11 cellular contexts compared by ENCODE assay signal in the genomic region with DNA sequence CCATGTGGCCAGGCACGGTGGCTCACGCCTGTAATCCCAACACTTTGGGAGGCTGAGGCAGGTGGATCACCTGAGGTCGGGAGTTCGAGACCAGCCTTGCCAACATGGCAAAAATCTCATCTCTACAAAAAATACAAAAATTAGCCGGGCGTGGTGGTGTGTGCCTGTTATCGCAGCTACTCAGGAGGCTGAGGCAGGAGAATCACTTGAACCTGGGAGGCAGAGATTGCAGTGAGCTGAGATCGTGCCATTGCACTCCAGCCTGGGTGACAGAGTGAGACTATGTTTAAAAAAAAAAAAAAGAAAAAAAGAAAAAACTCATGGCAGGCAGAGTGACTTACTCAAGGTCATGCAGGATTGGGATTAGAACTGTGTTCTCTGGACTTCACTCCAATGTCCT. TPM values are rescaled to one million over a fixed set of nuclear protein-coding genes. Genes with fewer than 3 reads are reported as not detected.
DNase-seq lines count a peak whose midpoint lies in the region; ATAC-seq, FAIRE-seq and TF ChIP-seq lines count a peak whose summit lies in the region.
"Not testable (repeated sequence)": the region's sequence is repeated elsewhere in the genome, so short reads cannot be mapped to it uniquely, and the experiment has no call there.
"Had no signal": no experiment of that assay in that cellular context is flagged by ENCODE, and none has a peak within 500 bp of the region (broad histone marks: within the 10 kb centered on the region; RNA-seq: fewer than 3 reads in every experiment).

No MANE protein-coding gene starts in this region.

- not testable (repeated sequence) for TF ChIP-seq CTCF in NB4 (IDR thresholded peaks at IDR 0.05; ENCODE audit: low read depth, low read length); VCaP (conservative IDR thresholded peaks at IDR 0.05); K562 (IDR thresholded peaks at IDR 0.05 in 2 of 3, conservative IDR thresholded peaks at IDR 0.05 in 1 of 3; ENCODE audit: insufficient read depth in 2 of 3, low read depth in 1 of 3, low read length in 3 of 3); heart right ventricle (IDR thresholded peaks at IDR 0.05)

- H2AFZ ChIP-seq in K562 (ENCODE audit: low read depth, low read length) = not testable (repeated sequence)

- intact Hi-C loops in K562 (cut with micrococcal nuclease) = not testable (repeated sequence)
- intact Hi-C loops in heart right ventricle (cut with DNase I) = loop anchor here in 5 of 10 donors (5.0 to 10.0 kb wide), 3 partner anchors 42 to 49 kb away; a partner anchor contains a TSS
- intact Hi-C loops in naive thymus-derived CD4-positive, alpha-beta T cell (cut with micrococcal nuclease) = loop anchor here in 1 of 2 donors (2.0 to 10.0 kb wide), 2 partner anchors 41 to 229 kb away; a partner anchor contains a TSS

- FAIRE-seq in K562 (lab: Jason Lieb, UNC) = not testable (repeated sequence)

- H3K27me3 Mint-ChIP-seq in activated T-cell treated with anti-CD3 and anti-CD28 coated beads, Interleukin-2, amount 50 U/mL, for 72 hours (ENCODE audit: low read depth); naive thymus-derived CD4-positive, alpha-beta T cell: not testable (repeated sequence)

- not testable (repeated sequence) for TF ChIP-seq POLR2A in NB4 (IDR thresholded peaks at IDR 0.05; ENCODE audit: extremely low read depth, insufficient read length); K562 (conservative IDR thresholded peaks at IDR 0.05)

- H3K4me1 ChIP-seq in K562 (replicated peaks in 1 of 2; ENCODE audit: control insufficient read depth in 2 of 2, insufficient read depth in 2 of 2, low read length in 2 of 2) (peaks cover 13 to 16% of the 10 kb centered on the region in 2 experiments; a peak in 4 of 5 replicates), heart right ventricle (peaks cover 19 to 92% (median 80%) of the 10 kb centered on the region in 9 donors)
- H3K4me1 ChIP-seq in naive thymus-derived CD4-positive, alpha-beta T cell (ENCODE audit: control insufficient read depth in 2 of 2, insufficient read depth in 2 of 2, low read length in 2 of 2) = peaks cover 10 to 38% of the 10 kb centered on the region in 2 donors

- POLR2A ChIA-PET in K562 (lab: Yijun Ruan, JAX) = interaction anchor here (0.7 to 1.4 kb wide), 7 partner anchors 12 to 138 kb away, joined by 3 to 5 read pairs (median 3); a partner anchor contains a TSS
- POLR2A ChIA-PET in naive thymus-derived CD4-positive, alpha-beta T cell (lab: Charles Lee) = interaction anchor here (1.6 kb wide), 1 partner anchor 8 kb away, joined by 3 read pairs; no protein-coding TSS in a partner anchor

- H4K20me1 ChIP-seq in K562 (replicated peaks; ENCODE audit: control insufficient read depth, insufficient read depth, low read length) = not testable (repeated sequence)

- not testable (repeated sequence) for TF ChIP-seq RAD21 in K562 (CRISPR knock-in tag; conservative IDR thresholded peaks at IDR 0.05 in 1 of 2, IDR thresholded peaks at IDR 0.05 in 1 of 2)

- CTCF ChIA-PET in K562 (lab: Yijun Ruan, JAX; ENCODE audit: low intra/inter-chr PET ratio) = not testable (repeated sequence)
- CTCF ChIA-PET in naive thymus-derived CD4-positive, alpha-beta T cell (lab: Charles Lee) = interaction anchor here (1.1 to 14.9 kb wide), 3 partner anchors 8 to 99 kb away, joined by 4 to 262 read pairs (median 6); no protein-coding TSS in a partner anchor

- 54% methylated on average over 7 of the region's 8 CpGs for WGBS in K562 (ENCODE audit: insufficient coverage, low coverage, missing lambda C conversion rate)
- 94 to 96% methylated on average over 8 of the region's 8 CpGs for WGBS in heart right ventricle, 2 donors

- TF ChIP-seq EP300 in K562 (IDR thresholded peaks at IDR 0.05; ENCODE audit: low read length) = not testable (repeated sequence)

- peak overlapping the region; percentile 55 for H3K27ac Mint-ChIP-seq in activated T-cell treated with anti-CD3 and anti-CD28 coated beads, Interleukin-2, amount 50 U/mL, for 72 hours
- H3K27ac Mint-ChIP-seq in naive thymus-derived CD4-positive, alpha-beta T cell = peak overlapping the region; percentile 38 to 94 (median 76)
- peak overlapping the region; percentile 91 for H3K27ac Mint-ChIP-seq in stimulated activated effector memory CD8-positive, alpha-beta T cell treated with anti-CD3 and anti-CD28 coated beads, Interleukin-12 subunit alpha, Interleukin-12 subunit beta, amount 100 ng/mL, for 72 hours

- H3K9me1 ChIP-seq in K562 (ENCODE audit: control insufficient read depth, insufficient read depth, low read length) = not testable (repeated sequence)

- peak overlapping the region; percentile 86; the same call in 1 of the 2 replicates for H3K27ac ChIP-seq in VCaP
- not testable (repeated sequence) for H3K27ac ChIP-seq in K562 (ENCODE audit: extremely low read depth, low read depth, low read length); naive thymus-derived CD4-positive, alpha-beta T cell (ENCODE audit: low read depth, low read length)
- peak overlapping the region in 7 of 10 donors; percentile 70 to 96 (median 94) for H3K27ac ChIP-seq in heart right ventricle

- ATAC-seq in activated T-cell treated with anti-CD3 and anti-CD28 coated beads, Interleukin-2, amount 50 U/mL, for 72 hours (replicated peaks in 1 of 2); K562; heart right ventricle; naive thymus-derived CD4-positive, alpha-beta T cell; stimulated activated effector memory CD8-positive, alpha-beta T cell treated with anti-CD3 and anti-CD28 coated beads, Interleukin-12 subunit alpha, Interleukin-12 subunit beta, amount 100 ng/mL, for 72 hours: not testable (repeated sequence)

- BruUV-seq in K562 (replicated peaks; lab: Mats Ljungman, UMichigan) = TSS peak; percentile 22

- H3K9me3 Mint-ChIP-seq in activated T-cell treated with anti-CD3 and anti-CD28 coated beads, Interleukin-2, amount 50 U/mL, for 72 hours; naive thymus-derived CD4-positive, alpha-beta T cell; stimulated activated effector memory CD8-positive, alpha-beta T cell treated with anti-CD3 and anti-CD28 coated beads, Interleukin-12 subunit alpha, Interleukin-12 subunit beta, amount 100 ng/mL, for 72 hours: not testable (repeated sequence)

- DNase-seq in NB4 (ENCODE audit: low read depth); activated T-cell treated with anti-CD3 and anti-CD28 coated beads, Interleukin-2, amount 50 U/mL, for 72 hours; K562 (ENCODE audit: extremely low read depth in 1 of 4, low spot score in 3 of 4); heart right ventricle; naive thymus-derived CD4-positive, alpha-beta T cell; stimulated activated effector memory CD8-positive, alpha-beta T cell treated with anti-CD3 and anti-CD28 coated beads, Interleukin-12 subunit alpha, Interleukin-12 subunit beta, amount 100 ng/mL, for 72 hours (ENCODE audit: low spot score in 2 of 2): not testable (repeated sequence)

- peaks cover 61% of the 10 kb centered on the region for H3K4me1 Mint-ChIP-seq in activated T-cell treated with anti-CD3 and anti-CD28 coated beads, Interleukin-2, amount 50 U/mL, for 72 hours (ENCODE audit: low read depth)
- peaks cover 31 to 73% (median 60%) of the 10 kb centered on the region in 7 donors for H3K4me1 Mint-ChIP-seq in naive thymus-derived CD4-positive, alpha-beta T cell
- H3K4me1 Mint-ChIP-seq in stimulated activated effector memory CD8-positive, alpha-beta T cell treated with anti-CD3 and anti-CD28 coated beads, Interleukin-12 subunit alpha, Interleukin-12 subunit beta, amount 100 ng/mL, for 72 hours = peaks cover 43% of the 10 kb centered on the region

- H3K4me3 ChIP-seq in NB4 (ENCODE audit: low read depth, low read length) (peak overlapping the region; percentile 88), heart right ventricle (peak overlapping the region in 5 of 10 donors; percentile 78 to 97 (median 88))
- H3K4me3 ChIP-seq in K562; naive thymus-derived CD4-positive, alpha-beta T cell (ENCODE audit: low read length): not testable (repeated sequence)

- H3K36me3 Mint-ChIP-seq in activated T-cell treated with anti-CD3 and anti-CD28 coated beads, Interleukin-2, amount 50 U/mL, for 72 hours (ENCODE audit: insufficient read depth in 2 of 2) = not testable (repeated sequence)
- peaks cover 0 to 42% (median 0%) of the 10 kb centered on the region in 5 donors for H3K36me3 Mint-ChIP-seq in naive thymus-derived CD4-positive, alpha-beta T cell
- H3K36me3 Mint-ChIP-seq in stimulated activated effector memory CD8-positive, alpha-beta T cell treated with anti-CD3 and anti-CD28 coated beads, Interleukin-12 subunit alpha, Interleukin-12 subunit beta, amount 100 ng/mL, for 72 hours = peaks cover 46% of the 10 kb centered on the region

- H3K79me2 ChIP-seq in K562 (ENCODE audit: control insufficient read depth, insufficient read depth, low read length) = not testable (repeated sequence)

- in situ Hi-C loops in K562 (cut with MboI) = not testable (repeated sequence)

- not testable (repeated sequence) for H3K36me3 ChIP-seq in K562 (ENCODE audit: control insufficient read depth, insufficient read depth, low read length); naive thymus-derived CD4-positive, alpha-beta T cell (ENCODE audit: control insufficient read depth in 2 of 3, insufficient read depth in 3 of 3, low read length in 3 of 3)
- peaks cover 0 to 51% (median 9%) of the 10 kb centered on the region in 9 donors for H3K36me3 ChIP-seq in heart right ventricle

- H3K9ac ChIP-seq in K562 (ENCODE audit: insufficient read depth in 1 of 2, low read depth in 2 of 2, low read length in 2 of 2) = not testable (repeated sequence)

- H3K27me3 ChIP-seq in K562 (ENCODE audit: control insufficient read depth in 2 of 2, insufficient read depth in 2 of 2, low read length in 2 of 2); heart right ventricle; naive thymus-derived CD4-positive, alpha-beta T cell (ENCODE audit: control insufficient read depth in 2 of 2, insufficient read depth in 2 of 2, low read length in 2 of 2): not testable (repeated sequence)

- not testable (repeated sequence) for H3K9me3 ChIP-seq in K562 (replicated peaks; ENCODE audit: control insufficient read depth, insufficient read depth, low read depth, low read length); heart right ventricle; naive thymus-derived CD4-positive, alpha-beta T cell (ENCODE audit: control insufficient read depth in 2 of 3, low read length in 3 of 3)

- peak overlapping the region; percentile 82 to 85 for H3K4me3 Mint-ChIP-seq in activated T-cell treated with anti-CD3 and anti-CD28 coated beads, Interleukin-2, amount 50 U/mL, for 72 hours
- H3K4me3 Mint-ChIP-seq in naive thymus-derived CD4-positive, alpha-beta T cell = peak overlapping the region in 7 of 10 donors; percentile 21 to 91 (median 66)
- peak overlapping the region; percentile 75 for H3K4me3 Mint-ChIP-seq in stimulated activated effector memory CD8-positive, alpha-beta T cell treated with anti-CD3 and anti-CD28 coated beads, Interleukin-12 subunit alpha, Interleukin-12 subunit beta, amount 100 ng/mL, for 72 hours

- not testable (repeated sequence) for H3K4me2 ChIP-seq in K562 (ENCODE audit: insufficient read depth, low read length)

RNA-seq across cellular contexts. Expression of a gene that starts 2.6 kb away (rescaled TPM):
- 10 to 100 TPM in 1 of 2 donors, 1 to 10 TPM in 1; 9.6 to 13.6 TPM for total RNA-seq in activated T-cell treated with anti-CD3 and anti-CD28 coated beads, Interleukin-2, amount 50 U/mL, for 72 hours
- total RNA-seq in K562 (2011; cell fraction: chromatin; rRNA removed; ENCODE audit: low replicate concordance) = 1.1 and 4.5 TPM in 2 replicates
- 1.7 and 2.3 TPM in 2 replicates for total RNA-seq in K562 (2011; cell fraction: nucleolus; rRNA removed)
- total RNA-seq in K562 (2011; cell fraction: nucleoplasm; rRNA removed) = 2.2 and 3.7 TPM in 2 replicates
- 0.36 and 1.4 TPM in 2 replicates for total RNA-seq in K562 (2014; rRNA removed)
- 0.47 and 0.77 TPM in 2 replicates for total RNA-seq in K562 (2014; rRNA removed; fragmentation: Illumina TruSeq; extraction: Trizol)
- 0.65 and 0.75 TPM in 2 replicates for total RNA-seq in K562 (2015; rRNA removed; fragmentation: Illumina TruSeq; extraction: Trizol)
- 0.65 and 0.98 TPM in 2 replicates for total RNA-seq in K562 (2021)
- polyA plus RNA-seq in K562 (2011; rRNA removed) = 0.45 and 0.60 TPM in 2 replicates
- polyA plus RNA-seq in K562 (2011; cell fraction: cytosol; rRNA removed) = 0.19 and 0.27 TPM in 2 replicates
- 0.25 and 0.78 TPM in 2 replicates for polyA plus RNA-seq in K562 (2011; cell fraction: nucleus; rRNA removed)
- polyA plus RNA-seq in K562 (2012) = 0.47 and 0.69 TPM in 2 replicates
- 0.79 and 1.1 TPM in 2 replicates for polyA plus RNA-seq in K562 (2014; fragmentation: Illumina TruSeq; extraction: Trizol)
- polyA plus RNA-seq in K562 (2014; fragmentation: Nextera tagmentation; extraction: Ambion mirVana) = under 1 TPM; 0.11 to 0.29 TPM
- polyA plus RNA-seq in K562 (2014; rRNA removed) = 0.62 and 0.78 TPM in 2 replicates
- polyA minus RNA-seq in K562 (2011; rRNA and poly(A)+ RNA removed) = 0.18 and 0.28 TPM in 2 replicates
- 0.38 TPM in 1 of 2 replicates, not detected in the other for polyA minus RNA-seq in K562 (2011; cell fraction: cytosol; rRNA and poly(A)+ RNA removed)
- 0.11 and 0.67 TPM in 2 replicates for polyA minus RNA-seq in K562 (2011; cell fraction: nucleus; rRNA and poly(A)+ RNA removed)
- 100 to 1,000 TPM in 2 of 10 donors, 10 to 100 TPM in 8; 18.5 to 121 (median 33.3) TPM for total RNA-seq in heart right ventricle
- polyA plus RNA-seq in heart right ventricle = 10 to 100 TPM; 14.6 to 33.5 TPM
- 10 to 100 TPM in 3 of 5 experiments, under 1 TPM in 2; 0.35 to 95.5 (median 11.6) TPM for total RNA-seq in naive thymus-derived CD4-positive, alpha-beta T cell
- polyA plus RNA-seq in naive thymus-derived CD4-positive, alpha-beta T cell = not detected

RNA-seq across cellular contexts. Expression of a gene that starts 16.1 kb away (rescaled TPM):
- total RNA-seq in activated T-cell treated with anti-CD3 and anti-CD28 coated beads, Interleukin-2, amount 50 U/mL, for 72 hours = under 1 TPM; 0.07 to 0.56 TPM
- total RNA-seq in K562 (2011; cell fraction: chromatin; rRNA removed; ENCODE audit: low replicate concordance) = 0.53 TPM in 1 of 2 replicates, not detected in the other
- 0.17 and 0.39 TPM in 2 replicates for total RNA-seq in K562 (2011; cell fraction: nucleolus; rRNA removed)
- 0.23 TPM in 1 of 2 replicates, not detected in the other for total RNA-seq in K562 (2011; cell fraction: nucleoplasm; rRNA removed)
- total RNA-seq in K562 (2014; rRNA removed) = 0.05 TPM in 1 of 2 replicates, not detected in the other
- total RNA-seq in K562 (2014; rRNA removed; fragmentation: Illumina TruSeq; extraction: Trizol) = not detected in 2 replicates
- not detected in 2 replicates for total RNA-seq in K562 (2015; rRNA removed; fragmentation: Illumina TruSeq; extraction: Trizol)
- total RNA-seq in K562 (2021) = not detected in 2 replicates
- polyA plus RNA-seq in K562 (2011; rRNA removed) = 0.13 TPM in 1 of 2 replicates, not detected in the other
- polyA plus RNA-seq in K562 (2011; cell fraction: cytosol; rRNA removed) = 0.03 TPM in 1 of 2 replicates, not detected in the other
- 0.17 and 0.20 TPM in 2 replicates for polyA plus RNA-seq in K562 (2011; cell fraction: nucleus; rRNA removed)
- 0.03 TPM in 1 of 2 replicates, not detected in the other for polyA plus RNA-seq in K562 (2012)
- polyA plus RNA-seq in K562 (2014; fragmentation: Illumina TruSeq; extraction: Trizol) = not detected in 2 replicates
- polyA plus RNA-seq in K562 (2014; fragmentation: Nextera tagmentation; extraction: Ambion mirVana) = not detected
- not detected in 2 replicates for polyA plus RNA-seq in K562 (2014; rRNA removed)
- polyA minus RNA-seq in K562 (2011; rRNA and poly(A)+ RNA removed) = not detected in 2 replicates
- not detected in 2 replicates for polyA minus RNA-seq in K562 (2011; cell fraction: cytosol; rRNA and poly(A)+ RNA removed)
- 0.11 and 0.13 TPM in 2 replicates for polyA minus RNA-seq in K562 (2011; cell fraction: nucleus; rRNA and poly(A)+ RNA removed)
- total RNA-seq in heart right ventricle = under 1 TPM in 2 of 10 donors, not detected in 8; 0.10 to 0.34 TPM
- polyA plus RNA-seq in heart right ventricle = under 1 TPM; 0.01 to 0.29 TPM
- under 1 TPM in 3 of 5 experiments, not detected in 2; 0.13 to 0.96 (median 0.34) TPM for total RNA-seq in naive thymus-derived CD4-positive, alpha-beta T cell
- polyA plus RNA-seq in naive thymus-derived CD4-positive, alpha-beta T cell = not detected
- total RNA-seq: GM23338, NCI-H460 had no signal
- polyA plus RNA-seq: AG04450, IgD-negative memory B cell had no signal

RNA-seq across cellular contexts. Expression of a gene that starts 40.9 kb away (rescaled TPM):
- total RNA-seq in activated T-cell treated with anti-CD3 and anti-CD28 coated beads, Interleukin-2, amount 50 U/mL, for 72 hours = 10 to 100 TPM; 56.3 to 57.9 TPM
- total RNA-seq in K562 (2011; cell fraction: chromatin; rRNA removed; ENCODE audit: low replicate concordance) = 29.2 and 32.1 TPM in 2 replicates
- total RNA-seq in K562 (2011; cell fraction: nucleolus; rRNA removed) = 15.8 and 17.2 TPM in 2 replicates
- 16.6 and 29.8 TPM in 2 replicates for total RNA-seq in K562 (2011; cell fraction: nucleoplasm; rRNA removed)
- 45.5 and 51.1 TPM in 2 replicates for total RNA-seq in K562 (2014; rRNA removed)
- total RNA-seq in K562 (2014; rRNA removed; fragmentation: Illumina TruSeq; extraction: Trizol) = 75.7 and 88.5 TPM in 2 replicates
- total RNA-seq in K562 (2015; rRNA removed; fragmentation: Illumina TruSeq; extraction: Trizol) = 71.1 and 79.5 TPM in 2 replicates
- 49.3 and 50.3 TPM in 2 replicates for total RNA-seq in K562 (2021)
- 78.0 and 78.2 TPM in 2 replicates for polyA plus RNA-seq in K562 (2011; rRNA removed)
- 89.8 and 92.6 TPM in 2 replicates for polyA plus RNA-seq in K562 (2011; cell fraction: cytosol; rRNA removed)
- polyA plus RNA-seq in K562 (2011; cell fraction: nucleus; rRNA removed) = 28.5 and 34.0 TPM in 2 replicates
- polyA plus RNA-seq in K562 (2012) = 55.2 and 148 TPM in 2 replicates
- polyA plus RNA-seq in K562 (2014; fragmentation: Illumina TruSeq; extraction: Trizol) = 99.3 and 119 TPM in 2 replicates
- polyA plus RNA-seq in K562 (2014; fragmentation: Nextera tagmentation; extraction: Ambion mirVana) = 100 to 1,000 TPM; 152 to 215 TPM
- polyA plus RNA-seq in K562 (2014; rRNA removed) = 70.9 and 72.6 TPM in 2 replicates
- 81.1 and 111 TPM in 2 replicates for polyA minus RNA-seq in K562 (2011; rRNA and poly(A)+ RNA removed)
- polyA minus RNA-seq in K562 (2011; cell fraction: cytosol; rRNA and poly(A)+ RNA removed) = 29.9 and 39.3 TPM in 2 replicates
- 7.5 and 14.9 TPM in 2 replicates for polyA minus RNA-seq in K562 (2011; cell fraction: nucleus; rRNA and poly(A)+ RNA removed)
- total RNA-seq in heart right ventricle = 10 to 100 TPM; 56.8 to 94.0 (median 77.0) TPM
- polyA plus RNA-seq in heart right ventricle = 100 to 1,000 TPM in 1 of 2 donors, 10 to 100 TPM in 1; 95.1 to 100 TPM
- total RNA-seq in naive thymus-derived CD4-positive, alpha-beta T cell = 10 to 100 TPM; 24.8 to 52.7 (median 28.2) TPM
- 100 to 1,000 TPM; 126 to 139 TPM for polyA plus RNA-seq in naive thymus-derived CD4-positive, alpha-beta T cell

RNA-seq across cellular contexts. Expression of a gene that starts 57.8 kb away (rescaled TPM):
- total RNA-seq in activated T-cell treated with anti-CD3 and anti-CD28 coated beads, Interleukin-2, amount 50 U/mL, for 72 hours = 100 to 1,000 TPM; 122 to 140 TPM
- 294 and 721 TPM in 2 replicates for total RNA-seq in K562 (2011; cell fraction: chromatin; rRNA removed; ENCODE audit: low replicate concordance)
- total RNA-seq in K562 (2011; cell fraction: nucleolus; rRNA removed) = 87.1 and 125 TPM in 2 replicates
- total RNA-seq in K562 (2011; cell fraction: nucleoplasm; rRNA removed) = 258 and 400 TPM in 2 replicates
- total RNA-seq in K562 (2014; rRNA removed) (68.1 and 75.8 TPM in 2 replicates), K562 (2014; rRNA removed; fragmentation: Illumina TruSeq; extraction: Trizol) (63.0 and 72.8 TPM in 2 replicates), K562 (2015; rRNA removed; fragmentation: Illumina TruSeq; extraction: Trizol) (73.7 and 78.7 TPM in 2 replicates), K562 (2021) (98.7 and 110 TPM in 2 replicates), heart right ventricle (10 to 100 TPM; 51.9 to 77.9 (median 68.5) TPM)
- polyA plus RNA-seq in K562 (2011; rRNA removed) (138 and 144 TPM in 2 replicates), K562 (2014; fragmentation: Illumina TruSeq; extraction: Trizol) (93.0 and 101 TPM in 2 replicates), K562 (2014; fragmentation: Nextera tagmentation; extraction: Ambion mirVana) (10 to 100 TPM; 38.9 to 39.0 TPM), K562 (2014; rRNA removed) (93.6 and 96.7 TPM in 2 replicates), heart right ventricle (10 to 100 TPM; 26.6 to 62.9 TPM)
- polyA plus RNA-seq in K562 (2011; cell fraction: cytosol; rRNA removed) = 62.7 and 95.2 TPM in 2 replicates
- 202 and 212 TPM in 2 replicates for polyA plus RNA-seq in K562 (2011; cell fraction: nucleus; rRNA removed)
- polyA plus RNA-seq in K562 (2012) = 68.5 and 82.4 TPM in 2 replicates
- polyA minus RNA-seq in K562 (2011; rRNA and poly(A)+ RNA removed) = 219 and 272 TPM in 2 replicates
- polyA minus RNA-seq in K562 (2011; cell fraction: cytosol; rRNA and poly(A)+ RNA removed) = 70.9 and 81.8 TPM in 2 replicates
- 78.9 and 124 TPM in 2 replicates for polyA minus RNA-seq in K562 (2011; cell fraction: nucleus; rRNA and poly(A)+ RNA removed)
- total RNA-seq in naive thymus-derived CD4-positive, alpha-beta T cell = 100 to 1,000 TPM; 145 to 240 (median 217) TPM
- 10 to 100 TPM; 63.1 to 87.1 TPM for polyA plus RNA-seq in naive thymus-derived CD4-positive, alpha-beta T cell
